ENCODE assay signal across 20 cellular contexts in genomic region chr7:8356071-8356470, GRCh38.
DNase-seq lines count a peak whose midpoint lies in the region; ATAC-seq and TF ChIP-seq lines count a peak whose summit lies in the region.
"Had no signal": no experiment of that assay in that cellular context is flagged by ENCODE, and none has a peak within 500 bp of the region (broad histone marks: within the 10 kb centered on the region; RNA-seq: fewer than 3 reads in every experiment).

No MANE protein-coding gene starts in this region.

- no peak for ATAC-seq in GM18867 (IDR thresholded peaks at IDR 0.05; ENCODE audit: unreplicated experiment)

- TF ChIP-seq CTCF in RWPE1 (conservative IDR thresholded peaks at IDR 0.05; ENCODE audit: low read depth): no peak

- POLR2A ChIA-PET in RWPE1 (lab: Yijun Ruan, JAX; ENCODE audit: low non-redundant PET): no interaction called here

- H3K9me3 ChIP-seq in HAP-1: no peaks in the 10 kb centered on the region
- H3K9me3 ChIP-seq: BE2C, BLaER1, Caco-2 had no signal

- in situ Hi-C loops in HAP-1 (cut with MboI; ENCODE audit: low sequenced_read_pairs): no loop called here

- no peaks in the 10 kb centered on the region for H3K36me3 ChIP-seq in HAP-1 (replicated peaks)
- H3K36me3 ChIP-seq: BE2C, BLaER1 had no signal

- DNase-seq in COLO829 (ENCODE audit: low spot score): peak; percentile 69
- DNase-seq in HT1080 (ENCODE audit: low read depth): peak; percentile 76
- peak; percentile 8 for DNase-seq in RPMI7951 (ENCODE audit: low read depth)
- DNase-seq in foreskin melanocyte: peak; percentile 5
- no peak for DNase-seq in RWPE1 (ENCODE audit: low spot score)
- no peak for DNase-seq in HuH-7.5 (ENCODE audit: low spot score)
- DNase-seq in HAP-1 (ENCODE audit: low spot score in 2 of 2): no peak
- DNase-seq: 8988T; ACHN; BE2C; C1 segment of cervical spinal cord; Caco-2; Calu3; CD4-positive, alpha-beta memory T cell; CD4-positive, CD25-positive, alpha-beta regulatory T cell; CD8-positive, alpha-beta memory T cell; DMS79 treated with DMSO at 0.1 percent for 48 hours; GF-D8 had no signal

- CTCF ChIA-PET in RWPE1 (lab: Yijun Ruan, JAX): interaction anchor here (0.6 kb wide), 1 partner anchor 835 kb away, joined by 3 read pairs; no protein-coding TSS in a partner anchor

- H3K27me3 ChIP-seq in HAP-1 (ENCODE audit: low read depth): no peaks in the 10 kb centered on the region
- H3K27me3 ChIP-seq: BE2C, BLaER1 had no signal

- H3K4me3 ChIP-seq in HAP-1: no peak overlapping the region
- H3K4me3 ChIP-seq: BLaER1 had no signal

- no peak overlapping the region for H3K27ac ChIP-seq in RWPE1
- H3K27ac ChIP-seq: BLaER1 had no signal

- peaks cover 5% of the 10 kb centered on the region for H3K4me1 ChIP-seq in HAP-1
- H3K4me1 ChIP-seq: BLaER1 had no signal

Comparison
In these comparisons a context has a peak if more than half of its experiments do, and no peak if none do; other contexts are left out.
1. DNase-seq: peak in COLO829 (single experiment), HT1080 (single experiment), RPMI7951 (single experiment) and foreskin melanocyte (single experiment); none in RWPE1 (single experiment), HuH-7.5 (single experiment) and HAP-1 (0 of 2).